ENCODE assay signal across 10 cellular contexts in the genomic region with DNA sequence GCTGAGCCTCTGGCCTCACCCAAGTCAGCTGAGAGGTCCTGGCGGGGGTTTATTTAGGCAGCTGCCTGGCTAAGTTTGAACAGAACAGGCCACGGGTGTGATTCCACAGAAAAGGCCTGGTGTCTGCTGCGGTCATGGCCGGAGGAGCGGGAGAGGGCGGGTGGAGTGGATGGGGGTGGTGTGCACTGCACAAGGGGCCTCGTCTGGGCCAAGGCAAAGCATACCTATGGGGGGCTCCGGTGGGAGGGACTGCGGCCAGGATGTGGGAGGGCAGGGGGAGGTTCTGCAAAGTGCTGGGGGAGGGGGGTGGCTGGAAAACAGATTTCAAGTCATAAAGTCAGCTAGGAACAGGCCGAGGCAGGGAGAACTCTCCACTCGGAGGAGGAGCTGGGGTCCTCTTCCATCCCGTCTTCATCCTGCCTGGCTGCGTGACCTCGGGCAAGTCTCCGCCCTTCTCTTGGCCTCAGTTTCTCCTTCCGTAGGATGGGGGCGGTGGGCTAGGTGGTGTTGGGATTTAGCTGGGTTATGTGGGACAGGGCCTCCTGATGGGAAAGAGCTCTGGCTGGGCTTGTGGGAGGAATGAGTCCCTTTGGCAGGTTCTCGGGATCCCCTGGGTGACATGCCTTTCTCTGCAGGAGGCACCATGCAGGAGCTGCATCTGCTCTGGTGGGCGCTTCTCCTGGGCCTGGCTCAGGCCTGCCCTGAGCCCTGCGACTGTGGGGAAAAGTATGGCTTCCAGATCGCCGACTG. TPM values are rescaled to one million over a fixed set of nuclear protein-coding genes. Genes with fewer than 3 reads are reported as not detected.
A peak's percentile ranks its signal among the peaks of the same experiment; 100 is the strongest.
DNase-seq lines count a peak whose midpoint lies in the region; ATAC-seq and TF ChIP-seq lines count a peak whose summit lies in the region.
"Had no signal": no experiment of that assay in that cellular context is flagged by ENCODE, and none has a peak within 500 bp of the region (broad histone marks: within the 10 kb centered on the region; RNA-seq: fewer than 3 reads in every experiment).

No MANE protein-coding gene starts in this region.

- TF ChIP-seq CTCF in thoracic aorta (IDR thresholded peaks at IDR 0.05) = no peak

- no peak for ATAC-seq in thoracic aorta (ENCODE audit: insufficient number of reproducible peaks, low FRiP score, low read depth)
- no peak for ATAC-seq in GM19452 (IDR thresholded peaks at IDR 0.05; ENCODE audit: unreplicated experiment)

- H3K27me3 ChIP-seq in SJCRH30 (no peaks in the 10 kb centered on the region), mucosa of stomach (ENCODE audit: control insufficient read depth, insufficient read depth, low read length) (peaks cover 3% of the 10 kb centered on the region), thoracic aorta (replicated peaks; ENCODE audit: insufficient read depth) (no peaks in the 10 kb centered on the region)

- H3K4me3 ChIP-seq in SJCRH30 (peak overlapping the region; percentile 49), mucosa of stomach (ENCODE audit: low read length) (no peak overlapping the region), thoracic aorta (peak overlapping the region; percentile 52)

- H3K4me1 ChIP-seq in SJCRH30 (peaks cover 57% of the 10 kb centered on the region), mucosa of stomach (ENCODE audit: control insufficient read depth, insufficient read depth, low read length) (no peaks in the 10 kb centered on the region), thoracic aorta (ENCODE audit: control insufficient read depth in 1 of 2, low read depth in 2 of 2) (peaks cover 29 to 71% of the 10 kb centered on the region in 2 donors)

- H3K9ac ChIP-seq in mucosa of stomach (ENCODE audit: low read length) = peak overlapping the region; percentile 8

- H3K36me3 ChIP-seq in SJCRH30 (no peaks in the 10 kb centered on the region), mucosa of stomach (ENCODE audit: control insufficient read depth, insufficient read depth, low read length) (no peaks in the 10 kb centered on the region), thoracic aorta (no peaks in the 10 kb centered on the region)

- H3K9me3 ChIP-seq in SJCRH30 (replicated peaks) (no peaks in the 10 kb centered on the region), mucosa of stomach (ENCODE audit: control insufficient read depth, low read length) (no peaks in the 10 kb centered on the region), thoracic aorta (no peaks in the 10 kb centered on the region)

- peak; percentile 90 to 91 for DNase-seq in SJCRH30
- DNase-seq in fibroblast of peridontal ligament (ENCODE audit: extremely low read depth) = peak; percentile 22
- DNase-seq in thoracic aorta (ENCODE audit: low spot score) = no peak
- DNase-seq in CD1c-positive myeloid dendritic cell (ENCODE audit: extremely low spot score) = no peak
- DNase-seq in activated naive CD4-positive, alpha-beta T cell (lab: John Stamatoyannopoulos, UW) = no peak
- DNase-seq in NCI-H82 (lab: John Stamatoyannopoulos, UW) = no peak
- DNase-seq: stimulated activated CD4-positive, alpha-beta T cell treated with anti-CD3 and anti-CD28 coated beads, Interleukin-4, amount 100 ng/mL, for 1 hour had no signal

- H3K27ac ChIP-seq in SJCRH30 (peak overlapping the region; percentile 73), thoracic aorta (peak overlapping the region; percentile 57 to 67)

RNA-seq across cellular contexts. Expression of a gene that starts 0.9 kb away (rescaled TPM):
- total RNA-seq in SJCRH30 (2014; rRNA removed; shearing (Covaris generic)) = 19.8 and 27.7 TPM in 2 replicates
- 100 to 1,000 TPM in 1 of 2 donors, 10 to 100 TPM in 1; 76.8 to 323 TPM for total RNA-seq in thoracic aorta
- total RNA-seq: M059J had no signal

RNA-seq across cellular contexts. Expression of a gene that starts 28.2 kb away (rescaled TPM):
- total RNA-seq in SJCRH30 (2014; rRNA removed; shearing (Covaris generic)) = 67.8 and 94.4 TPM in 2 replicates
- under 1 TPM in 1 of 2 donors, not detected in 1; 0.28 TPM for total RNA-seq in thoracic aorta

RNA-seq across cellular contexts. Expression of a gene that starts 44.0 kb away (rescaled TPM):
- total RNA-seq in SJCRH30 (2014; rRNA removed; shearing (Covaris generic)) = 0.30 TPM in 1 of 2 replicates, not detected in the other
- not detected for total RNA-seq in thoracic aorta

Comparison
In these comparisons a context has a peak if more than half of its experiments do, and no peak if none do; other contexts are left out.
1. DNase-seq: peak in SJCRH30 (2 of 2) and fibroblast of peridontal ligament (single experiment); none in thoracic aorta (single experiment), CD1c-positive myeloid dendritic cell (single experiment), activated naive CD4-positive, alpha-beta T cell (0 of 4) and NCI-H82 (single experiment).
2. RNA of a gene that starts 28.2 kb away (total RNA-seq): 67.8 to 94.4 TPM in SJCRH30; 0.28 TPM in thoracic aorta; every median in the first group is over 10 times any median in the second.